In genomic region chr17:14513835-14514234, GRCh38 we compare ENCODE assay signal across 23 cellular contexts.
"Had no signal": no experiment of that assay in that cellular context is flagged by ENCODE, and none has a peak within 500 bp of the region (broad histone marks: within the 10 kb centered on the region; RNA-seq: fewer than 3 reads in every experiment).

No MANE protein-coding gene starts in this region.

- H3K4me1 ChIP-seq: esophagus muscularis mucosa, spleen, testis, tibial nerve, upper lobe of right lung, vagina had no signal

- H2AFZ ChIP-seq: hepatocyte had no signal

- H3K79me2 ChIP-seq: hepatocyte had no signal

- H3K27ac ChIP-seq: epithelial cell of prostate, esophagus muscularis mucosa, hepatocyte, spleen, testis, tibial nerve, upper lobe of right lung, vagina had no signal

- DNase-seq: effector memory CD4-positive, alpha-beta T cell; foreskin fibroblast; head of caudate nucleus; kidney; left cardiac atrium; left ventricle myocardium superior; mucosa of descending colon; naive thymus-derived CD8-positive, alpha-beta T cell; posterior cingulate gyrus; spleen; stimulated activated CD4-positive, alpha-beta T cell treated with anti-CD3 and anti-CD28 coated beads, Interleukin-15, amount 100 ng/mL, for 24 hours; stimulated activated CD4-positive, alpha-beta T cell treated with anti-CD3 and anti-CD28 coated beads, Interleukin-1b, Interleukin-23, amount 100 ng/mL, for 48 hours; stimulated activated CD4-positive, alpha-beta T cell treated with anti-CD3 and anti-CD28 coated beads, Interleukin-4, amount 100 ng/mL, for 24 hours; testis; upper lobe of right lung had no signal

- ATAC-seq: left cardiac atrium; left ventricle myocardium superior; mucosa of descending colon; naive thymus-derived CD8-positive, alpha-beta T cell; sciatic nerve; stimulated activated memory B cell treated with anti-CD40 and anti-IgM and Interleukin-4, amounts not matched to agents 10 μg/mL and 1 μg/mL and 100 μg/mL, for 72 hours; upper lobe of right lung had no signal

- H3K36me3 ChIP-seq: esophagus muscularis mucosa, spleen, tibial nerve, upper lobe of right lung, vagina had no signal

- H3K27me3 ChIP-seq: esophagus muscularis mucosa, hepatocyte, spleen, testis, tibial nerve, upper lobe of right lung, vagina had no signal

- H3K9me3 ChIP-seq: esophagus muscularis mucosa, mucosa of descending colon, testis, upper lobe of right lung, vagina had no signal

- H3K4me3 ChIP-seq: esophagus muscularis mucosa, hepatocyte, lung, mucosa of descending colon, spleen, testis, tibial nerve, upper lobe of right lung, vagina had no signal

- H3K4me2 ChIP-seq: hepatocyte had no signal

- FAIRE-seq: kidney had no signal
